In the genomic region with DNA sequence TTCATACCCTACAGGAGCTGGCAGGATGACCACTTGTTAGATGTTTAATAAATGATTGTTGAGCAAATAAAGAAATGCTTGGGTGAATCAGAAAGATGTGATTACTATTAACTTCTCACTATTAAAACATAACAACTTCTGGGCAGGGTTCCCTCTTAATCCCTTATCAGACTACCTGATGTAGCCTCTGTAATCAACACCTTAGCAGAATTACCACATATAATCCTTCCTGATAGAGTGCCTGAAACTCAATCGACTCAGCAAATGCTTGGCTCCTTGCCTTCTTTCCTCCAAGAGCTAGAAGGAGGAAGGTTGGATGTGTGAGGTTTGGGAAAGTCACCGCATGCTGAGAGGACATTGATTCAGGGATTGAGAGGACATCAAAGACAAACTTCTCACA, we compare ENCODE assay signal across 20 cellular contexts. TPM values are rescaled to one million over a fixed set of nuclear protein-coding genes. Genes with fewer than 3 reads are reported as not detected.
A peak's percentile ranks its signal among the peaks of the same experiment; 100 is the strongest.
DNase-seq lines count a peak whose midpoint lies in the region; ATAC-seq, FAIRE-seq and TF ChIP-seq lines count a peak whose summit lies in the region.
"Had no signal": no experiment of that assay in that cellular context is flagged by ENCODE, and none has a peak within 500 bp of the region (broad histone marks: within the 10 kb centered on the region; RNA-seq: fewer than 3 reads in every experiment).

No MANE protein-coding gene starts in this region.

- H3K9me3 ChIP-seq in stomach, result no peaks in the 10 kb centered on the region
- no peaks in the 10 kb centered on the region for H3K9me3 ChIP-seq in upper lobe of left lung
- H3K9me3 ChIP-seq: Caco-2 had no signal

- TF ChIP-seq EP300 in stomach (IDR thresholded peaks at IDR 0.05) (no peak), upper lobe of left lung (IDR thresholded peaks at IDR 0.05) (no peak)

- no peak overlapping the region for H3K23ac ChIP-seq in mesendoderm (ENCODE audit: low read length)

- H3K36me3 ChIP-seq in bronchial epithelial cell (ENCODE audit: control insufficient read depth, insufficient read depth, low read length) (no peaks in the 10 kb centered on the region), mesendoderm (ENCODE audit: control insufficient read depth, insufficient read depth, low read length) (no peaks in the 10 kb centered on the region), stomach (no peaks in the 10 kb centered on the region), upper lobe of left lung (no peaks in the 10 kb centered on the region)

- peak overlapping the region; percentile 6 for H3K27ac ChIP-seq in VCaP
- H3K27ac ChIP-seq in mesendoderm (ENCODE audit: low read depth, low read length), result no peak overlapping the region
- H3K27ac ChIP-seq in stomach, result no peak overlapping the region
- H3K27ac ChIP-seq in upper lobe of left lung, result no peak overlapping the region

- no peak for ATAC-seq in GM18505 (IDR thresholded peaks at IDR 0.05; ENCODE audit: unreplicated experiment)
- ATAC-seq in upper lobe of left lung (ENCODE audit: low FRiP score in 2 of 2), result no peak
- ATAC-seq: CD8-positive, alpha-beta T cell; GM12878; GM23338; HCT116 had no signal

- FAIRE-seq in bronchial epithelial cell (lab: Jason Lieb, UNC), result no peak
- FAIRE-seq: GM12878, GM18507 had no signal

- H2BK5ac ChIP-seq in mesendoderm (ENCODE audit: low read length), result no peak overlapping the region

- H3K4me3 ChIP-seq in bronchial epithelial cell (ENCODE audit: low read depth, low read length), result no peak overlapping the region
- H3K4me3 ChIP-seq in mesendoderm (ENCODE audit: low read length), result no peak overlapping the region
- no peak overlapping the region for H3K4me3 ChIP-seq in stomach
- no peak overlapping the region for H3K4me3 ChIP-seq in upper lobe of left lung
- H3K4me3 ChIP-seq: GM12878, GM23338 had no signal

- no peaks in the 10 kb centered on the region for H3K4me1 ChIP-seq in mesendoderm (ENCODE audit: control insufficient read depth, low read depth, low read length)
- peaks cover 0 to 12% (median 7%) of the 10 kb centered on the region in 4 donors for H3K4me1 ChIP-seq in stomach
- H3K4me1 ChIP-seq in upper lobe of left lung, result no peaks in the 10 kb centered on the region
- H3K4me1 ChIP-seq: Caco-2 had no signal

- H4K5ac ChIP-seq in mesendoderm (ENCODE audit: low read length), result no peak overlapping the region

- no peak overlapping the region for H3K18ac ChIP-seq in mesendoderm (ENCODE audit: low read length)

- DNase-seq in bronchial epithelial cell (ENCODE audit: low read depth) (peak; percentile 6), mesendoderm (peak; percentile 42), stomach (peak; percentile 44), upper lobe of left lung (no peak)
- DNase-seq: C1 segment of cervical spinal cord; Caco-2; CD4-positive, CD25-positive, alpha-beta regulatory T cell; CD8-positive, alpha-beta T cell; DMS153; DND-41; GDM1; H9 had no signal

- WGBS in mesendoderm (ENCODE audit: extremely low coverage, insufficient coverage, low lambda C conversion rate), result no CpG with 5 or more reads among the region's 2 CpGs
- WGBS in stomach, 5 donors, result 25 to 56% (median 49%) methylated on average over 2 of the region's 2 CpGs
- 48 to 56% methylated on average over 2 of the region's 2 CpGs for WGBS in upper lobe of left lung, 2 donors

- no peak overlapping the region for H2AK5ac ChIP-seq in mesendoderm (ENCODE audit: low read length)

- H2BK120ac ChIP-seq in mesendoderm (ENCODE audit: low read depth, low read length), result no peak overlapping the region

- H3K79me2 ChIP-seq in mesendoderm (ENCODE audit: control insufficient read depth, insufficient read depth, low read length), result no peaks in the 10 kb centered on the region

- no peak for TF ChIP-seq POLR2A in stomach (IDR thresholded peaks at IDR 0.05)
- no peak for TF ChIP-seq POLR2A in GM18505 (IDR thresholded peaks at IDR 0.05; ENCODE audit: borderline replicate concordance, extremely low read depth, insufficient read depth, insufficient read length)
- TF ChIP-seq POLR2A in upper lobe of left lung (IDR thresholded peaks at IDR 0.05), result no peak

- H4K8ac ChIP-seq in mesendoderm (ENCODE audit: low read depth, low read length), result no peak overlapping the region

- intact Hi-C loops in stomach (cut with DNase I; ENCODE audit: low total_unique reads), result no loop called here

- H3K27me3 ChIP-seq in bronchial epithelial cell (ENCODE audit: control insufficient read depth, insufficient read depth, low read length) (no peaks in the 10 kb centered on the region), mesendoderm (ENCODE audit: insufficient read depth, low read length, poor library complexity) (no peaks in the 10 kb centered on the region), stomach (no peaks in the 10 kb centered on the region), upper lobe of left lung (no peaks in the 10 kb centered on the region)

- no peak overlapping the region for H3K4me2 ChIP-seq in mesendoderm (ENCODE audit: low read length)
- H3K4me2 ChIP-seq: GM23338 had no signal

- H3K9ac ChIP-seq in mesendoderm (ENCODE audit: low read length), result no peak overlapping the region

- H3K79me1 ChIP-seq in mesendoderm (ENCODE audit: low read length), result no peaks in the 10 kb centered on the region

- H2BK15ac ChIP-seq in mesendoderm (replicated peaks; ENCODE audit: low read depth), result no peak overlapping the region

- no peak for TF ChIP-seq CTCF in VCaP (conservative IDR thresholded peaks at IDR 0.05)
- no peak for TF ChIP-seq CTCF in bronchial epithelial cell (IDR thresholded peaks at IDR 0.05; ENCODE audit: insufficient read depth, low read length, severe bottlenecking)
- TF ChIP-seq CTCF in stomach (IDR thresholded peaks at IDR 0.05), result no peak
- TF ChIP-seq CTCF in upper lobe of left lung (IDR thresholded peaks at IDR 0.05), result no peak

- no peak overlapping the region for H3K56ac ChIP-seq in mesendoderm (ENCODE audit: low read length)

- H3K4ac ChIP-seq in mesendoderm (ENCODE audit: low read depth, low read length), result no peak overlapping the region

RNA-seq across cellular contexts. Expression of gene DSCAM, which starts 34.8 kb away (rescaled TPM):
- 0.38 and 0.53 TPM in 2 replicates for total RNA-seq in bronchial epithelial cell
- polyA plus RNA-seq in mesendoderm (2013, experiment 1 of 2), result 0.07 TPM
- 0.07 TPM for polyA plus RNA-seq in mesendoderm (2013, experiment 2 of 2)
- total RNA-seq in stomach, result under 1 TPM in 1 of 5 donors, not detected in 4; 0.37 TPM
- polyA plus RNA-seq in stomach, result not detected
- under 1 TPM in 5 of 6 donors, not detected in 1; under 0.01 to 0.61 (median 0.26) TPM for total RNA-seq in upper lobe of left lung
- total RNA-seq: A172; A673; Caco-2; CD4-positive, CD25-positive, alpha-beta regulatory T cell; CD8-positive, alpha-beta T cell; GM12878 had no signal
- polyA plus RNA-seq: CD4-positive, CD25-positive, alpha-beta regulatory T cell; GM12878; GM23338 had no signal

Comparison
In these comparisons a context has a peak if more than half of its experiments do, and no peak if none do; other contexts are left out.
1. DNase-seq: peak in bronchial epithelial cell (single experiment), mesendoderm (single experiment) and stomach (single experiment); none in upper lobe of left lung (0 of 2).